In the genomic region with DNA sequence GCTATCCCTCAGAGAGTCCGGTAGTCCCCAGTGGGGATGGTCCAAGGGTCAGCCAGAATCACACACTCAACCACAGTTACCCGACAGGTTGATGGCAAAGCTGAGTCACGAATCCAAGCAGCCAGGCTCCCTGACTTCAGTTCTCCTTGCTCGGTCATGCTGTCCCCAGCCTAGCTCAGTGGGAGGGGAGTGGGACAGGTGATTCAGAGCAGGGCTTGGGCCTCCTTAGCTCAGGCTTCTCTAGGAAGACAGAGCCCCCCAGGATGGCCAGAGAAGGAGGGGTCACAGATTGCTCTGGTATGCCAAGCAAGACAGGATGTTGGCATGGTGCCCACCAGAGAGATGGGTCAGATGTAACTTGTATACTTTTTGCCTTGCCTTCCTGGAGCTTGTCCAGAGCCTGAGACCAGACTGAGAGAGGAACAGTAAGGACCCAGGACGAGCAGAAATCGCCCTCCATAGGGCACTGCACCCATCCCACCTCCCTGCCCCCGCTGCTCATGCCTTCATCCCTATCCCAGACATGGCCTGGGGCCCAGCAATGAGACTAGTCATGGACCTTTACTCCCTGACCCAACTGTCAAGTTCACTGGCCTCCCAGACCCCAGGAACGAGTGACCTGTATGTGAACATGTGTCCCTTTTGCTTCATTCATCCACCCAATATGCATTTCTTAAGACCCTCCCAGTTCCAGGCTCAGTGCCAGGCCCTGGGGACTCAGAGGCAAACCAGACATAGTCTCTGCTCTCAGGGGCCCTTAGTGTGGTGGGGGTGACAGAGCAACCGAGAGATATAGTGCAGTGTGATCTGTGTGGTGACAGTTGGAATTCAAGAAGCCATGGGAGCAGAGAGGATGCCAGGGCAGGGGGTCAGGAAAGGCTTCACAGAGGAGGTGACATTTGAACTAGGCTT, we compare ENCODE assay signal across 8 cellular contexts.
A peak's percentile ranks its signal among the peaks of the same experiment; 100 is the strongest.
DNase-seq lines count a peak whose midpoint lies in the region; ATAC-seq and TF ChIP-seq lines count a peak whose summit lies in the region.

No MANE protein-coding gene starts in this region.

- peaks cover 57% of the 10 kb centered on the region for H3K27me3 Mint-ChIP-seq in MCF 10A (ENCODE audit: insufficient read depth, unreplicated experiment)

- CTCF ChIA-PET in MCF 10A (lab: Yijun Ruan, JAX): interaction anchor here (0.6 to 1.3 kb wide), 3 partner anchors 22 to 136 kb away, joined by 3 to 5 read pairs (median 3); no protein-coding TSS in a partner anchor

- no peaks in the 10 kb centered on the region for H3K4me1 Mint-ChIP-seq in MCF 10A (ENCODE audit: insufficient read depth, unreplicated experiment)

- ATAC-seq in GM19395 (IDR thresholded peaks at IDR 0.05; ENCODE audit: unreplicated experiment): no peak
- no peak for ATAC-seq in HG02852 (IDR thresholded peaks at IDR 0.05; ENCODE audit: unreplicated experiment)

- H3K27ac Mint-ChIP-seq in MCF 10A (ENCODE audit: low read depth, unreplicated experiment): no peak overlapping the region

- H3K36me3 Mint-ChIP-seq in MCF 10A (ENCODE audit: insufficient read depth, unreplicated experiment): no peaks in the 10 kb centered on the region

- BruUV-seq in MCF 10A (replicated peaks; lab: Mats Ljungman, UMichigan): no TSS peak

- POLR2A ChIA-PET in MCF 10A (lab: Yijun Ruan, JAX): interaction anchor here (0.5 to 2.6 kb wide), 3 partner anchors 65 to 262 kb away, joined by 3 to 19 read pairs (median 3); a partner anchor contains a TSS

- no peak overlapping the region for H3K4me3 Mint-ChIP-seq in MCF 10A (ENCODE audit: unreplicated experiment)

- H3K9me3 Mint-ChIP-seq in MCF 10A (ENCODE audit: unreplicated experiment): no peaks in the 10 kb centered on the region

- DNase-seq in DMS153 (lab: John Stamatoyannopoulos, UW) (peak; percentile 23), DMS153 treated with DMSO at 0.1 percent for 48 hours (lab: John Stamatoyannopoulos, UW; ENCODE audit: unreplicated experiment) (no peak), MCF 10A (ENCODE audit: unreplicated experiment) (peak; percentile 68), kidney tubule cell (ENCODE audit: low spot score) (peak; percentile 88), substantia nigra (lab: John Stamatoyannopoulos, UW) (peak in 17 of 49 donors; percentile 1 to 81 (median 17)), NCI-H510A treated with DMSO at 0.1 percent for 48 hours (lab: John Stamatoyannopoulos, UW) (no peak)

- TF ChIP-seq CTCF in MCF 10A (IDR thresholded peaks at IDR 0.05; ENCODE audit: unreplicated experiment): no peak

- H3K27ac ChIP-seq in substantia nigra (ENCODE audit: low read depth, low read length, poor library complexity, severe bottlenecking): peak overlapping the region; percentile 72

- intact Hi-C loops in MCF 10A (cut with micrococcal nuclease): loop anchor here (2.0 kb wide), 1 partner anchor 65 kb away; no protein-coding TSS in a partner anchor

Comparison
In these comparisons a context has a peak if more than half of its experiments do, and no peak if none do; other contexts are left out.
1. DNase-seq: peak in DMS153 (single experiment), MCF 10A (single experiment) and kidney tubule cell (single experiment); none in DMS153 treated with DMSO at 0.1 percent for 48 hours (single experiment) and NCI-H510A treated with DMSO at 0.1 percent for 48 hours (single experiment).